In the genomic region with DNA sequence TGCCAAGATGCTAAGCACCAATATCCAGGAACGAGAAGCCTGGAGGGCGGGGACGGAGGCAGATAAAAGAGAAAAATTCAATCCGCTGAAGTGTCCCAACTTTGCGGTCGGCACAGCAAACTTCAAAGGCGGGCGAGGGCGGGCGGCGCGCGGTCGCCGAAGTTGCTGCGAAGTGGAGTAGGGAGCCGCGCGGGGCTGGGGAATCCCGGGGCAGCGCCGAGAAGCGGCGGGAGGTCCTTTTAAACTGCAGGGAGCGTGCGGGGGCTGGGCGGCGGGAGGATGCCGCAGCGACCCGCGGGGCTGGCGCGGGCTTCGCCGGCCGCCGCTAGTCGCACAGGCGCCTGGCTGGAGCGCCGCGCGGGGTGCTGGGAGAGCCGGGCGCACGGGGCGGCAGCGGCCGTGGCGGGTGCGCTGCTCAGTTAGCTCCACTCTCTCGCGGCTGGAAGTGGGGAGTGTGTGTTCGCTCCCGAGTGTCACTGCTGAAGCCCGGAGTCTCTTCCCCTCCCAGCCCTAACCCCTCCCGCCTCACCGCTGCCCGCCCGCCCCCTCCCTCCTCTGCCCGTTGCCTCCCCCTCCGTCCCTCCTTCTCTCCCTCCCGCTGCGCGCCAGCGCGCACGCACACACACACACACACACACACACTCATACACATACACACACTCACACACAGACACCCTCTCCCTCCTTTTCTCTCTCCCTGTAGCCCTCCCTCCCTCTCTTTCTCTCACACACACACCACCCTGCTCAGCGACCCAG, we compare ENCODE assay signal across 9 cellular contexts. TPM values are rescaled to one million over a fixed set of nuclear protein-coding genes. Genes with fewer than 3 reads are reported as not detected.
A peak's percentile ranks its signal among the peaks of the same experiment; 100 is the strongest.
DNase-seq lines count a peak whose midpoint lies in the region; ATAC-seq, FAIRE-seq and TF ChIP-seq lines count a peak whose summit lies in the region.
"Had no signal": no experiment of that assay in that cellular context is flagged by ENCODE, and none has a peak within 500 bp of the region (broad histone marks: within the 10 kb centered on the region; RNA-seq: fewer than 3 reads in every experiment).

A gene with protein sequence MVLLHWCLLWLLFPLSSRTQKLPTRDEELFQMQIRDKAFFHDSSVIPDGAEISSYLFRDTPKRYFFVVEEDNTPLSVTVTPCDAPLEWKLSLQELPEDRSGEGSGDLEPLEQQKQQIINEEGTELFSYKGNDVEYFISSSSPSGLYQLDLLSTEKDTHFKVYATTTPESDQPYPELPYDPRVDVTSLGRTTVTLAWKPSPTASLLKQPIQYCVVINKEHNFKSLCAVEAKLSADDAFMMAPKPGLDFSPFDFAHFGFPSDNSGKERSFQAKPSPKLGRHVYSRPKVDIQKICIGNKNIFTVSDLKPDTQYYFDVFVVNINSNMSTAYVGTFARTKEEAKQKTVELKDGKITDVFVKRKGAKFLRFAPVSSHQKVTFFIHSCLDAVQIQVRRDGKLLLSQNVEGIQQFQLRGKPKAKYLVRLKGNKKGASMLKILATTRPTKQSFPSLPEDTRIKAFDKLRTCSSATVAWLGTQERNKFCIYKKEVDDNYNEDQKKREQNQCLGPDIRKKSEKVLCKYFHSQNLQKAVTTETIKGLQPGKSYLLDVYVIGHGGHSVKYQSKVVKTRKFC (minus strand): TSS at position 456 of the 756 bp plus-strand sequence. CDS start 26,698 bp downstream, outside the sequence.

- no TSS peak for BruUV-seq in GM12878 (replicated peaks; lab: Mats Ljungman, UMichigan)

- POLR2A ChIA-PET in GM12878 (lab: Charles Lee), result no interaction called here

- CTCF ChIA-PET in GM12878 (lab: Yijun Ruan, JAX), result no interaction called here

- no peak for TF ChIP-seq RAD21 in GM12878 (IDR thresholded peaks at IDR 0.05; ENCODE audit: insufficient read depth, low read depth, low read length)

- TF ChIP-seq POLR2A in GM12878 (IDR thresholded peaks at IDR 0.05; ENCODE audit: low read depth, low read length), result no peak

- H3F3A ChIP-seq in GM23248 (ENCODE audit: insufficient read depth), result 0 out of 2 replicates have a peak, but pooled peaks cover 10% of the 10 kb centered on the region

- H3K4me3 ChIP-seq in GM23248 (peak within 1 kb of the TSS; percentile 84), GM12878 (no peak within 1 kb of the TSS), iPS-20b (ENCODE audit: low read length) (peak within 1 kb of the TSS; percentile 89), skeletal muscle tissue (ENCODE audit: low read length in 3 of 3) (peak within 1 kb of the TSS; percentile 72 to 76 (median 76))

- H3K79me2 ChIP-seq in GM23248 (ENCODE audit: insufficient read depth) (no peaks in the 10 kb centered on the region), GM12878 (ENCODE audit: control insufficient read depth, insufficient read depth, low read length) (no peaks in the 10 kb centered on the region)

- SMC1A ChIA-PET in GM12878 (lab: Charles Lee; ENCODE audit: uncharacterized antibody, unreplicated experiment), result no interaction called here

- peak within 1 kb of the TSS; percentile 94 for H2AFZ ChIP-seq in GM23248
- no peak within 1 kb of the TSS for H2AFZ ChIP-seq in GM12878 (ENCODE audit: control insufficient read depth, low read depth, low read length)

- H3K4me2 ChIP-seq in GM23248 (ENCODE audit: unreplicated experiment) (peak within 1 kb of the TSS; percentile 98), GM12878 (ENCODE audit: control insufficient read depth, insufficient read depth) (peak within 1 kb of the TSS; percentile 38; the same call in 1 of the 2 replicates)

- 1 to 3% methylated on average over 13 to 55 of the region's 70 CpGs for WGBS in GM23248 (ENCODE audit: low coverage in 1 of 2, low lambda C conversion rate in 2 of 2, missing lambda C conversion rate in 2 of 2), 2 experiments
- WGBS in GM12878 (ENCODE audit: insufficient coverage, insufficient replicate concordance, low lambda C conversion rate, missing lambda C conversion rate), result 14% methylated on average over 31 of the region's 70 CpGs

- H3K27me3 ChIP-seq in GM23248 (replicated peaks; ENCODE audit: insufficient read depth), result no peaks in the 10 kb centered on the region; the same call in 1 of the 2 replicates
- peaks cover 11 to 15% of the 10 kb centered on the region in 2 experiments; a peak in 3 of 4 replicates for H3K27me3 ChIP-seq in GM12878 (replicated peaks in 1 of 2; ENCODE audit: control insufficient read depth in 2 of 2, insufficient read depth in 2 of 2, low read length in 1 of 2)
- H3K27me3 ChIP-seq in iPS-20b (ENCODE audit: insufficient read depth, low read length), result peaks cover 68% of the 10 kb centered on the region
- H3K27me3 ChIP-seq in skeletal muscle tissue (ENCODE audit: control insufficient read depth in 3 of 3, insufficient read depth in 3 of 3, low read length in 3 of 3), result peaks cover 7 to 36% (median 19%) of the 10 kb centered on the region in 3 donors

- TF ChIP-seq EP300 in GM12878 (IDR thresholded peaks at IDR 0.05; ENCODE audit: borderline replicate concordance in 1 of 2, control insufficient read depth in 1 of 2, low read depth in 2 of 2, low read length in 2 of 2), result no peak

- H4K20me1 ChIP-seq in GM23248 (ENCODE audit: insufficient read depth), result no peaks in the 10 kb centered on the region
- no peaks in the 10 kb centered on the region for H4K20me1 ChIP-seq in GM12878 (ENCODE audit: control insufficient read depth, insufficient read depth)

- no peaks in the 10 kb centered on the region for H3K36me3 ChIP-seq in GM23248 (ENCODE audit: low read depth)
- H3K36me3 ChIP-seq in GM12878 (ENCODE audit: control insufficient read depth in 2 of 2, insufficient read depth in 2 of 2, low read length in 1 of 2), result no peaks in the 10 kb centered on the region
- H3K36me3 ChIP-seq in iPS-20b (ENCODE audit: insufficient read depth, low read depth, low read length), result no peaks in the 10 kb centered on the region
- no peaks in the 10 kb centered on the region for H3K36me3 ChIP-seq in skeletal muscle tissue (ENCODE audit: control insufficient read depth in 3 of 3, insufficient read depth in 3 of 3, low read length in 3 of 3)

- no peak within 1 kb of the TSS for H3K27ac ChIP-seq in GM23248
- H3K27ac ChIP-seq in GM12878 (ENCODE audit: control insufficient read depth, insufficient read depth), result no peak within 1 kb of the TSS
- H3K27ac ChIP-seq in iPS-20b (ENCODE audit: low read length), result no peak within 1 kb of the TSS
- H3K27ac ChIP-seq in skeletal muscle tissue (ENCODE audit: low read depth, low read length), result no peak within 1 kb of the TSS

- RAD21 ChIA-PET in GM12878 (lab: Charles Lee; ENCODE audit: unreplicated experiment), result no interaction called here

- DNase-seq in AG08395 (ENCODE audit: low spot score) (peak; percentile 37), GM23248 (peak; percentile 75), SKM-1 treated with dmso at 0.1 percent for 144 hours (lab: John Stamatoyannopoulos, UW; ENCODE audit: unreplicated experiment) (peak; percentile 14), GM12878 (ENCODE audit: low read depth, low spot score) (no peak)

- no peak for FAIRE-seq in GM12878 (lab: Jason Lieb, UNC)
- FAIRE-seq: islet of Langerhans had no signal

- ATAC-seq in GM12878 (peak; percentile 68), HG03457 (IDR thresholded peaks at IDR 0.05; ENCODE audit: unreplicated experiment) (no peak), HG02610 (IDR thresholded peaks at IDR 0.05; ENCODE audit: unreplicated experiment) (no peak)

- H3K9me2 ChIP-seq in GM23248 (ENCODE audit: insufficient read depth), result no peaks in the 10 kb centered on the region

- TF ChIP-seq CTCF in GM12878 (IDR thresholded peaks at IDR 0.05 in 2 of 3, conservative IDR thresholded peaks at IDR 0.05 in 1 of 3; ENCODE audit: control insufficient read depth in 2 of 3, extremely low read depth in 1 of 3, insufficient read depth in 1 of 3, low read depth in 3 of 3, low read length in 3 of 3), result no peak

- no peaks in the 10 kb centered on the region for H3K9me3 ChIP-seq in GM23248 (ENCODE audit: low read depth)
- no peaks in the 10 kb centered on the region for H3K9me3 ChIP-seq in GM12878 (replicated peaks; ENCODE audit: control insufficient read depth, insufficient read depth, low read length)
- no peaks in the 10 kb centered on the region for H3K9me3 ChIP-seq in iPS-20b (ENCODE audit: insufficient read depth, low read depth, low read length)
- no peaks in the 10 kb centered on the region for H3K9me3 ChIP-seq in skeletal muscle tissue (ENCODE audit: control insufficient read depth in 3 of 3, low read length in 3 of 3)

- H3K9ac ChIP-seq in GM23248 (peak within 1 kb of the TSS; percentile 55), GM12878 (ENCODE audit: control insufficient read depth, insufficient read depth, low read length) (no peak within 1 kb of the TSS), iPS-20b (ENCODE audit: low read depth, low read length) (peak within 1 kb of the TSS; percentile 62; the same call in 1 of the 2 replicates), skeletal muscle tissue (ENCODE audit: low read depth in 1 of 3, low read length in 3 of 3) (peak within 1 kb of the TSS; percentile 48 to 82 (median 58))

- in situ Hi-C loops in GM23248 (cut with MboI) (no loop called here), GM12878 (cut with MboI) (no loop called here)

- 0 out of 2 replicates have a peak, but pooled peaks cover 5% of the 10 kb centered on the region for H3K4me1 ChIP-seq in GM23248 (ENCODE audit: insufficient read depth)
- no peaks in the 10 kb centered on the region for H3K4me1 ChIP-seq in GM12878 (ENCODE audit: control insufficient read depth, insufficient read depth, low read length)
- peaks cover 7% of the 10 kb centered on the region; the same call in 1 of the 2 replicates for H3K4me1 ChIP-seq in iPS-20b (ENCODE audit: insufficient read depth, low read length)
- peaks cover 13 to 20% (median 17%) of the 10 kb centered on the region in 3 donors for H3K4me1 ChIP-seq in skeletal muscle tissue (ENCODE audit: control insufficient read depth in 3 of 3, insufficient read depth in 3 of 3, low read length in 3 of 3)

- intact Hi-C loops in GM12878 (cut with micrococcal nuclease; ENCODE audit: unreplicated experiment), result no loop called here

RNA-seq across cellular contexts. Expression of the gene that starts here (rescaled TPM):
- total RNA-seq in GM23248 (2014; rRNA removed; shearing (Covaris generic)), result 1.9 and 3.4 TPM in 2 replicates
- polyA plus RNA-seq in GM23248 (2016; fragmentation: Nextera tagmentation; extraction: Ambion mirVana) (3.1 and 4.5 TPM in 2 replicates), GM12878 (2011; rRNA removed) (not detected in 2 replicates), GM12878 (2014; fragmentation: Illumina TruSeq; extraction: Trizol) (not detected in 2 replicates), GM12878 (2014; fragmentation: Nextera tagmentation; extraction: Ambion mirVana) (not detected), GM12878 (2014; rRNA removed) (not detected in 2 replicates), GM12878 (2016; fragmentation: Nextera tagmentation; extraction: Ambion mirVana) (not detected)
- not detected in 2 replicates for total RNA-seq in GM12878 (2013; cell fraction: nucleolus; rRNA removed)
- total RNA-seq in GM12878 (2014; rRNA removed) (not detected in 2 replicates), GM12878 (2014; rRNA removed; fragmentation: Illumina TruSeq; extraction: Trizol) (not detected in 2 replicates), GM12878 (2021) (0.08 and 0.26 TPM in 2 replicates), skeletal muscle tissue (5.2 TPM)
- polyA plus RNA-seq in GM12878 (2011; ENCODE audit: low read depth), result not detected
- not detected in 2 replicates for polyA plus RNA-seq in GM12878 (2011; cell fraction: cytosol; rRNA removed)
- not detected in 2 replicates for polyA plus RNA-seq in GM12878 (2011; cell fraction: nucleus; rRNA removed)
- not detected in 2 replicates for polyA plus RNA-seq in GM12878 (2012)
- polyA minus RNA-seq in GM12878 (2011; rRNA and poly(A)+ RNA removed), result not detected in 2 replicates
- not detected in 2 replicates for polyA minus RNA-seq in GM12878 (2011; cell fraction: cytosol; rRNA and poly(A)+ RNA removed)
- polyA minus RNA-seq in GM12878 (2011; cell fraction: nucleus; rRNA and poly(A)+ RNA removed), result not detected in 2 replicates

Comparison
In these comparisons a context has a peak if more than half of its experiments do, and no peak if none do; other contexts are left out.
1. Peak in ATAC-seq and H3K4me2 ChIP-seq in GM12878; RNA of the gene not detected or under 1 TPM.